ENCODE assay signal across 23 cellular contexts in genomic region chr11:1812274-1812673, GRCh38.
"Had no signal": no experiment of that assay in that cellular context is flagged by ENCODE, and none has a peak within 500 bp of the region (broad histone marks: within the 10 kb centered on the region; RNA-seq: fewer than 3 reads in every experiment).

No MANE protein-coding gene starts in this region.

- H3K4me3 ChIP-seq: colonic mucosa, dorsolateral prefrontal cortex, esophagus muscularis mucosa, esophagus squamous epithelium, gastrocnemius medialis, gastroesophageal sphincter, heart left ventricle, heart right ventricle had no signal

- ATAC-seq: effector memory CD8-positive, alpha-beta T cell; esophagus mucosa; foreskin keratinocyte; gastrocnemius medialis; gastroesophageal sphincter; heart left ventricle; heart right ventricle had no signal

- H3K27ac ChIP-seq: colonic mucosa, dorsolateral prefrontal cortex, epithelial cell of prostate, esophagus muscularis mucosa, esophagus squamous epithelium, foreskin keratinocyte, gastrocnemius medialis, gastroesophageal sphincter, heart left ventricle, heart right ventricle had no signal

- H3K4me1 ChIP-seq: colonic mucosa, esophagus muscularis mucosa, foreskin keratinocyte, gastrocnemius medialis, gastroesophageal sphincter had no signal

- DNase-seq: colonic mucosa; cortex of kidney; dermis blood vessel endothelial cell; dorsolateral prefrontal cortex; effector CD4-positive, alpha-beta T cell; effector CD8-positive, alpha-beta T cell; effector memory CD4-positive, alpha-beta T cell; effector memory CD8-positive, alpha-beta T cell; endodermal cell; erythroblast; esophagus squamous epithelium; foreskin fibroblast; foreskin keratinocyte; foreskin melanocyte; gastrocnemius medialis; glutamatergic neuron; head of caudate nucleus; heart left ventricle; heart right ventricle had no signal

- H3K27me3 ChIP-seq: colonic mucosa, foreskin keratinocyte had no signal

- H3K36me3 ChIP-seq: colonic mucosa, esophagus muscularis mucosa, esophagus squamous epithelium, gastrocnemius medialis, gastroesophageal sphincter, heart left ventricle, heart right ventricle had no signal

- H3K9me3 ChIP-seq: colonic mucosa, gastrocnemius medialis had no signal
